Comparison of ENCODE assay signal across 2 cellular contexts in the genomic region with DNA sequence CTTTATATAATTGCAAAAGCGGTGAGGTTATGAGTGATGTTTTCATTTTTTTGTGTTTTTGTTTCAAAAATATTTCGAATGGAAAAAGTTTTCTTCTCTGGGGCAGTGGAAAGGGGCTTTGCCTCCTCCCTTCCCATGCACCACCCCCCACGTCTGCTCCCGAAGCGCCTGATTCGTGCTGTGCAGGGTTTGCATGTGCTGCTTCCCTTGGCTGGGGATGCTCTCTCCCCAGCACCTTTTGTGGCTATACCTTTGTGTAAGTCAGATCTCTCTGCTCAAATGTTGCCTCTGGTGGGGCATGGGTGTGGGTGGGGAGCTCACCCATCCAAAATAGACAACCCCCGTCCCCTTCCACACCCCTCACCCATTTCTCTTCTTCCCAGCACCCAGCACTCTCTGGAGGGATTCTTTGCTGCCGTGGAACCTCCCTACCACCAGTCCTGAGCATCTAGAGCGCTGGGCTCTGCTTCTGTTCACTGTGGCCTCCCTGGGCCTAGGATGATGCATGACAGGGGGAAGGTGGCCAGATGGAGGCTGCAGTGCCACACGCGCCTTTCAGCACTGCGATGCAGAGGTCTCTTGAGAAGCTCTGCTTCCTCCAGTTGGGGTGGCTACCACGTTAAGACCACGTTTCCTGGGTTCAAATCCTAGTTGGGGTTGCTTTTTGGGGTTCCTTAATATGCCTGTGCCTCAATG.
TF ChIP-seq lines count a peak whose summit lies in the region.

No MANE protein-coding gene starts in this region.

TF ChIP-seq in GM12891, 5 proteins besides CTCF, POLR2A, EP300 and RAD21:
- TF ChIP-seq POU2F2 (IDR thresholded peaks at IDR 0.05; ENCODE audit: low read depth, low read length) (no peak), PAX5 (IDR thresholded peaks at IDR 0.05; ENCODE audit: insufficient read depth, low read length, severe bottlenecking) (no peak), TAF1 (IDR thresholded peaks at IDR 0.05; ENCODE audit: low read depth, low read length) (no peak), POLR2AphosphoS5 (IDR thresholded peaks at IDR 0.05; ENCODE audit: low read depth, low read length) (no peak), SPI1 (IDR thresholded peaks at IDR 0.05; ENCODE audit: low read depth, low read length) (no peak)

TF ChIP-seq in GM12878, 131 proteins besides CTCF, POLR2A, EP300 and RAD21:
- TF ChIP-seq IKZF1 (conservative IDR thresholded peaks at IDR 0.05) = no peak
- TF ChIP-seq, protein P1, sequence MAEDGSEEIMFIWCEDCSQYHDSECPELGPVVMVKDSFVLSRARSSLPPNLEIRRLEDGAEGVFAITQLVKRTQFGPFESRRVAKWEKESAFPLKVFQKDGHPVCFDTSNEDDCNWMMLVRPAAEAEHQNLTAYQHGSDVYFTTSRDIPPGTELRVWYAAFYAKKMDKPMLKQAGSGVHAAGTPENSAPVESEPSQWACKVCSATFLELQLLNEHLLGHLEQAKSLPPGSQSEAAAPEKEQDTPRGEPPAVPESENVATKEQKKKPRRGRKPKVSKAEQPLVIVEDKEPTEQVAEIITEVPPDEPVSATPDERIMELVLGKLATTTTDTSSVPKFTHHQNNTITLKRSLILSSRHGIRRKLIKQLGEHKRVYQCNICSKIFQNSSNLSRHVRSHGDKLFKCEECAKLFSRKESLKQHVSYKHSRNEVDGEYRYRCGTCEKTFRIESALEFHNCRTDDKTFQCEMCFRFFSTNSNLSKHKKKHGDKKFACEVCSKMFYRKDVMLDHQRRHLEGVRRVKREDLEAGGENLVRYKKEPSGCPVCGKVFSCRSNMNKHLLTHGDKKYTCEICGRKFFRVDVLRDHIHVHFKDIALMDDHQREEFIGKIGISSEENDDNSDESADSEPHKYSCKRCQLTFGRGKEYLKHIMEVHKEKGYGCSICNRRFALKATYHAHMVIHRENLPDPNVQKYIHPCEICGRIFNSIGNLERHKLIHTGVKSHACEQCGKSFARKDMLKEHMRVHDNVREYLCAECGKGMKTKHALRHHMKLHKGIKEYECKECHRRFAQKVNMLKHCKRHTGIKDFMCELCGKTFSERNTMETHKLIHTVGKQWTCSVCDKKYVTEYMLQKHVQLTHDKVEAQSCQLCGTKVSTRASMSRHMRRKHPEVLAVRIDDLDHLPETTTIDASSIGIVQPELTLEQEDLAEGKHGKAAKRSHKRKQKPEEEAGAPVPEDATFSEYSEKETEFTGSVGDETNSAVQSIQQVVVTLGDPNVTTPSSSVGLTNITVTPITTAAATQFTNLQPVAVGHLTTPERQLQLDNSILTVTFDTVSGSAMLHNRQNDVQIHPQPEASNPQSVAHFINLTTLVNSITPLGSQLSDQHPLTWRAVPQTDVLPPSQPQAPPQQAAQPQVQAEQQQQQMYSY (CRISPR knock-in tag; IDR thresholded peaks at IDR 0.05) = no peak
- no peak for TF ChIP-seq SUPT20H (IDR thresholded peaks at IDR 0.05; ENCODE audit: borderline replicate concordance, control insufficient read depth, low read depth, low read length)
- no peak for TF ChIP-seq MTA3 (IDR thresholded peaks at IDR 0.05; ENCODE audit: borderline replicate concordance, low read length)
- no peak for TF ChIP-seq TBL1XR1 (IDR thresholded peaks at IDR 0.05; ENCODE audit: low read depth, low read length)
- TF ChIP-seq, protein P2, sequence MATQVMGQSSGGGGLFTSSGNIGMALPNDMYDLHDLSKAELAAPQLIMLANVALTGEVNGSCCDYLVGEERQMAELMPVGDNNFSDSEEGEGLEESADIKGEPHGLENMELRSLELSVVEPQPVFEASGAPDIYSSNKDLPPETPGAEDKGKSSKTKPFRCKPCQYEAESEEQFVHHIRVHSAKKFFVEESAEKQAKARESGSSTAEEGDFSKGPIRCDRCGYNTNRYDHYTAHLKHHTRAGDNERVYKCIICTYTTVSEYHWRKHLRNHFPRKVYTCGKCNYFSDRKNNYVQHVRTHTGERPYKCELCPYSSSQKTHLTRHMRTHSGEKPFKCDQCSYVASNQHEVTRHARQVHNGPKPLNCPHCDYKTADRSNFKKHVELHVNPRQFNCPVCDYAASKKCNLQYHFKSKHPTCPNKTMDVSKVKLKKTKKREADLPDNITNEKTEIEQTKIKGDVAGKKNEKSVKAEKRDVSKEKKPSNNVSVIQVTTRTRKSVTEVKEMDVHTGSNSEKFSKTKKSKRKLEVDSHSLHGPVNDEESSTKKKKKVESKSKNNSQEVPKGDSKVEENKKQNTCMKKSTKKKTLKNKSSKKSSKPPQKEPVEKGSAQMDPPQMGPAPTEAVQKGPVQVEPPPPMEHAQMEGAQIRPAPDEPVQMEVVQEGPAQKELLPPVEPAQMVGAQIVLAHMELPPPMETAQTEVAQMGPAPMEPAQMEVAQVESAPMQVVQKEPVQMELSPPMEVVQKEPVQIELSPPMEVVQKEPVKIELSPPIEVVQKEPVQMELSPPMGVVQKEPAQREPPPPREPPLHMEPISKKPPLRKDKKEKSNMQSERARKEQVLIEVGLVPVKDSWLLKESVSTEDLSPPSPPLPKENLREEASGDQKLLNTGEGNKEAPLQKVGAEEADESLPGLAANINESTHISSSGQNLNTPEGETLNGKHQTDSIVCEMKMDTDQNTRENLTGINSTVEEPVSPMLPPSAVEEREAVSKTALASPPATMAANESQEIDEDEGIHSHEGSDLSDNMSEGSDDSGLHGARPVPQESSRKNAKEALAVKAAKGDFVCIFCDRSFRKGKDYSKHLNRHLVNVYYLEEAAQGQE (IDR thresholded peaks at IDR 0.05; ENCODE audit: low read depth, low read length) = no peak
- no peak for TF ChIP-seq LARP7 (IDR thresholded peaks at IDR 0.05)
- TF ChIP-seq ZBED1 (IDR thresholded peaks at IDR 0.05; ENCODE audit: borderline replicate concordance) = no peak
- TF ChIP-seq, protein P3, sequence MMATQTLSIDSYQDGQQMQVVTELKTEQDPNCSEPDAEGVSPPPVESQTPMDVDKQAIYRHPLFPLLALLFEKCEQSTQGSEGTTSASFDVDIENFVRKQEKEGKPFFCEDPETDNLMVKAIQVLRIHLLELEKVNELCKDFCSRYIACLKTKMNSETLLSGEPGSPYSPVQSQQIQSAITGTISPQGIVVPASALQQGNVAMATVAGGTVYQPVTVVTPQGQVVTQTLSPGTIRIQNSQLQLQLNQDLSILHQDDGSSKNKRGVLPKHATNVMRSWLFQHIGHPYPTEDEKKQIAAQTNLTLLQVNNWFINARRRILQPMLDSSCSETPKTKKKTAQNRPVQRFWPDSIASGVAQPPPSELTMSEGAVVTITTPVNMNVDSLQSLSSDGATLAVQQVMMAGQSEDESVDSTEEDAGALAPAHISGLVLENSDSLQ (IDR thresholded peaks at IDR 0.05) = no peak
- no peak for TF ChIP-seq RB1 (IDR thresholded peaks at IDR 0.05; ENCODE audit: borderline replicate concordance)
- TF ChIP-seq BHLHE40 (IDR thresholded peaks at IDR 0.05; ENCODE audit: borderline replicate concordance in 1 of 2, low read depth in 2 of 2, low read length in 1 of 2) = no peak
- TF ChIP-seq, protein P4, sequence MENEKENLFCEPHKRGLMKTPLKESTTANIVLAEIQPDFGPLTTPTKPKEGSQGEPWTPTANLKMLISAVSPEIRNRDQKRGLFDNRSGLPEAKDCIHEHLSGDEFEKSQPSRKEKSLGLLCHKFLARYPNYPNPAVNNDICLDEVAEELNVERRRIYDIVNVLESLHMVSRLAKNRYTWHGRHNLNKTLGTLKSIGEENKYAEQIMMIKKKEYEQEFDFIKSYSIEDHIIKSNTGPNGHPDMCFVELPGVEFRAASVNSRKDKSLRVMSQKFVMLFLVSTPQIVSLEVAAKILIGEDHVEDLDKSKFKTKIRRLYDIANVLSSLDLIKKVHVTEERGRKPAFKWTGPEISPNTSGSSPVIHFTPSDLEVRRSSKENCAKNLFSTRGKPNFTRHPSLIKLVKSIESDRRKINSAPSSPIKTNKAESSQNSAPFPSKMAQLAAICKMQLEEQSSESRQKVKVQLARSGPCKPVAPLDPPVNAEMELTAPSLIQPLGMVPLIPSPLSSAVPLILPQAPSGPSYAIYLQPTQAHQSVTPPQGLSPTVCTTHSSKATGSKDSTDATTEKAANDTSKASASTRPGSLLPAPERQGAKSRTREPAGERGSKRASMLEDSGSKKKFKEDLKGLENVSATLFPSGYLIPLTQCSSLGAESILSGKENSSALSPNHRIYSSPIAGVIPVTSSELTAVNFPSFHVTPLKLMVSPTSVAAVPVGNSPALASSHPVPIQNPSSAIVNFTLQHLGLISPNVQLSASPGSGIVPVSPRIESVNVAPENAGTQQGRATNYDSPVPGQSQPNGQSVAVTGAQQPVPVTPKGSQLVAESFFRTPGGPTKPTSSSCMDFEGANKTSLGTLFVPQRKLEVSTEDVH (IDR thresholded peaks at IDR 0.05; ENCODE audit: low read depth, partially characterized antibody) = no peak
- TF ChIP-seq, protein P5, sequence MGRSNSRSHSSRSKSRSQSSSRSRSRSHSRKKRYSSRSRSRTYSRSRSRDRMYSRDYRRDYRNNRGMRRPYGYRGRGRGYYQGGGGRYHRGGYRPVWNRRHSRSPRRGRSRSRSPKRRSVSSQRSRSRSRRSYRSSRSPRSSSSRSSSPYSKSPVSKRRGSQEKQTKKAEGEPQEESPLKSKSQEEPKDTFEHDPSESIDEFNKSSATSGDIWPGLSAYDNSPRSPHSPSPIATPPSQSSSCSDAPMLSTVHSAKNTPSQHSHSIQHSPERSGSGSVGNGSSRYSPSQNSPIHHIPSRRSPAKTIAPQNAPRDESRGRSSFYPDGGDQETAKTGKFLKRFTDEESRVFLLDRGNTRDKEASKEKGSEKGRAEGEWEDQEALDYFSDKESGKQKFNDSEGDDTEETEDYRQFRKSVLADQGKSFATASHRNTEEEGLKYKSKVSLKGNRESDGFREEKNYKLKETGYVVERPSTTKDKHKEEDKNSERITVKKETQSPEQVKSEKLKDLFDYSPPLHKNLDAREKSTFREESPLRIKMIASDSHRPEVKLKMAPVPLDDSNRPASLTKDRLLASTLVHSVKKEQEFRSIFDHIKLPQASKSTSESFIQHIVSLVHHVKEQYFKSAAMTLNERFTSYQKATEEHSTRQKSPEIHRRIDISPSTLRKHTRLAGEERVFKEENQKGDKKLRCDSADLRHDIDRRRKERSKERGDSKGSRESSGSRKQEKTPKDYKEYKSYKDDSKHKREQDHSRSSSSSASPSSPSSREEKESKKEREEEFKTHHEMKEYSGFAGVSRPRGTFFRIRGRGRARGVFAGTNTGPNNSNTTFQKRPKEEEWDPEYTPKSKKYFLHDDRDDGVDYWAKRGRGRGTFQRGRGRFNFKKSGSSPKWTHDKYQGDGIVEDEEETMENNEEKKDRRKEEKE (IDR thresholded peaks at IDR 0.05) = no peak
- no peak for TF ChIP-seq CBFB (IDR thresholded peaks at IDR 0.05; ENCODE audit: low read depth)
- no peak for TF ChIP-seq BCL11A (IDR thresholded peaks at IDR 0.05; ENCODE audit: low read depth, low read length)
- TF ChIP-seq STAT1 (conservative IDR thresholded peaks at IDR 0.05) = no peak
